14 cellular contexts compared by ENCODE assay signal in genomic region chr15:67480741-67481140, GRCh38. TPM values are rescaled to one million over a fixed set of nuclear protein-coding genes. Genes with fewer than 3 reads are reported as not detected.
DNase-seq lines count a peak whose midpoint lies in the region; ATAC-seq, FAIRE-seq and TF ChIP-seq lines count a peak whose summit lies in the region.
"Had no signal": no experiment of that assay in that cellular context is flagged by ENCODE, and none has a peak within 500 bp of the region (broad histone marks: within the 10 kb centered on the region; RNA-seq: fewer than 3 reads in every experiment).

No MANE protein-coding gene starts in this region.

- no peak overlapping the region for H3K4me2 ChIP-seq in IMR-90 (ENCODE audit: low read depth, low read length)
- H3K4me2 ChIP-seq: BLaER1 had no signal

- no peaks in the 10 kb centered on the region for H4K20me1 ChIP-seq in IMR-90 (ENCODE audit: insufficient read depth, low read length)
- H4K20me1 ChIP-seq: BLaER1 had no signal

- H3K27ac ChIP-seq in IMR-90 (ENCODE audit: insufficient read depth, low read length), result no peak overlapping the region
- H3K27ac ChIP-seq in adrenal gland, result no peak overlapping the region
- no peak overlapping the region for H3K27ac ChIP-seq in pancreas
- H3K27ac ChIP-seq: BLaER1 had no signal

- no peak overlapping the region for H4K91ac ChIP-seq in IMR-90 (ENCODE audit: insufficient read depth, low read depth, low read length)

- H2AK5ac ChIP-seq in IMR-90 (ENCODE audit: low read depth, low read length), result no peak overlapping the region

- no CpG with 5 or more reads among the region's 1 CpG for WGBS in IMR-90 (ENCODE audit: extremely low coverage in 2 of 2, insufficient read length in 1 of 2), 2 experiments
- 39 to 76% (median 59%) methylated on average over 1 of the region's 1 CpG for WGBS in adrenal gland, 4 donors
- 57 to 79% methylated on average over 1 of the region's 1 CpG for WGBS in pancreas, 2 donors

- TF ChIP-seq POLR2A in IMR-90 (IDR thresholded peaks at IDR 0.05; ENCODE audit: low read depth, low read length) (no peak), adrenal gland (IDR thresholded peaks at IDR 0.05) (no peak)

- dilution Hi-C loops in IMR-90 (cut with HindIII; ENCODE audit: low sequenced_read_pairs, unreplicated experiment), result no loop called here

- H3K23ac ChIP-seq in IMR-90 (ENCODE audit: low read depth, low read length), result no peak overlapping the region

- no peak overlapping the region for H4K5ac ChIP-seq in IMR-90 (ENCODE audit: low read depth, low read length)

- no peak overlapping the region for H3K4me3 Mint-ChIP-seq in endothelial cell (ENCODE audit: unreplicated experiment)
- H3K4me3 Mint-ChIP-seq: H9 had no signal

- no peak overlapping the region for H3K14ac ChIP-seq in IMR-90 (replicated peaks; ENCODE audit: low read depth, low read length)

- DNase-seq in BJ (ENCODE audit: low read depth), result peak; percentile 37
- peak; percentile 11 for DNase-seq in IMR-90
- DNase-seq in endothelial cell (ENCODE audit: low spot score), result no peak
- no peak for DNase-seq in adrenal gland
- DNase-seq in HUDEP-2 (lab: John Stamatoyannopoulos, UW; ENCODE audit: unreplicated experiment in 76 of 76), result no peak
- no peak for DNase-seq in pancreas
- DNase-seq: DMS53, GOT3, H9 had no signal

- intact Hi-C loops in IMR-90 (cut with micrococcal nuclease) (no loop called here), adrenal gland (cut with DNase I) (no loop called here), pancreas (cut with DNase I) (no loop called here)

- no peak overlapping the region for H2BK20ac ChIP-seq in IMR-90 (ENCODE audit: low read depth, low read length)

- no peak overlapping the region for H3K9ac ChIP-seq in IMR-90 (ENCODE audit: low read depth, low read length)
- H3K9ac ChIP-seq: BLaER1 had no signal

- H3K18ac ChIP-seq in IMR-90 (ENCODE audit: low read depth, low read length), result no peak overlapping the region

- in situ Hi-C loops in IMR-90 (cut with MboI; ENCODE audit: low sequenced_read_pairs), result no loop called here

- H3K27me3 ChIP-seq in BJ (ENCODE audit: control insufficient read depth, insufficient read depth, low read length), result no peaks in the 10 kb centered on the region
- peaks cover 6% of the 10 kb centered on the region; the same call in 1 of the 2 replicates for H3K27me3 ChIP-seq in IMR-90 (ENCODE audit: control insufficient read depth, insufficient read depth, low read length)
- H3K27me3 ChIP-seq in adrenal gland, result no peaks in the 10 kb centered on the region
- no peaks in the 10 kb centered on the region for H3K27me3 ChIP-seq in pancreas
- H3K27me3 ChIP-seq: BLaER1 had no signal

- POLR2A ChIA-PET in BJ (lab: Charles Lee) (no interaction called here), IMR-90 (lab: Charles Lee; ENCODE audit: unreplicated experiment) (no interaction called here)

- peaks cover 8% of the 10 kb centered on the region for H3K9me3 Mint-ChIP-seq in endothelial cell (ENCODE audit: unreplicated experiment)

- CTCF ChIA-PET in BJ (lab: Yijun Ruan, JAX) (no interaction called here), IMR-90 (lab: Yijun Ruan, JAX) (interaction anchor here (0.6 kb wide), 1 partner anchor 105 kb away, joined by 3 read pairs; no protein-coding TSS in a partner anchor)

- H2BK15ac ChIP-seq in IMR-90 (ENCODE audit: low read depth, low read length), result no peak overlapping the region

- no peaks in the 10 kb centered on the region for H3K9me3 ChIP-seq in IMR-90 (ENCODE audit: control insufficient read depth, insufficient read depth, low read length)
- no peaks in the 10 kb centered on the region for H3K9me3 ChIP-seq in adrenal gland (replicated peaks in 1 of 3)
- H3K9me3 ChIP-seq in pancreas, result no peaks in the 10 kb centered on the region
- H3K9me3 ChIP-seq: BLaER1 had no signal

- peaks cover 25% of the 10 kb centered on the region for H3K4me1 Mint-ChIP-seq in endothelial cell (ENCODE audit: unreplicated experiment)

- H3K27ac Mint-ChIP-seq in endothelial cell (ENCODE audit: unreplicated experiment), result peak overlapping the region; percentile 97
- H3K27ac Mint-ChIP-seq: H9 had no signal

- TF ChIP-seq CTCF in BJ (IDR thresholded peaks at IDR 0.05; ENCODE audit: insufficient read depth, low read depth, low read length) (no peak), IMR-90 (conservative IDR thresholded peaks at IDR 0.05; ENCODE audit: low read depth, low read length) (no peak), endothelial cell (IDR thresholded peaks at IDR 0.05; ENCODE audit: unreplicated experiment) (no peak), adrenal gland (IDR thresholded peaks at IDR 0.05) (no peak), pancreas (IDR thresholded peaks at IDR 0.05) (no peak)

- peaks cover 5% of the 10 kb centered on the region for H3K9me1 ChIP-seq in IMR-90 (ENCODE audit: insufficient read depth, low read length)

- H3K27me3 Mint-ChIP-seq in endothelial cell (ENCODE audit: unreplicated experiment), result peaks cover 1% of the 10 kb centered on the region

- H3K36me3 ChIP-seq in BJ (ENCODE audit: control insufficient read depth, insufficient read depth, low read length) (no peaks in the 10 kb centered on the region), IMR-90 (ENCODE audit: control insufficient read depth, insufficient read depth, low read length) (no peaks in the 10 kb centered on the region), adrenal gland (replicated peaks in 1 of 2) (no peaks in the 10 kb centered on the region), pancreas (no peaks in the 10 kb centered on the region)
- H3K36me3 ChIP-seq: BLaER1 had no signal

- TF ChIP-seq RAD21 in IMR-90 (IDR thresholded peaks at IDR 0.05; ENCODE audit: low read length), result no peak

- ATAC-seq in IMR-90 (ENCODE audit: low read depth) (no peak), pancreas (no peak), GM21390 (IDR thresholded peaks at IDR 0.05; ENCODE audit: unreplicated experiment) (no peak)
- ATAC-seq: GM12878, HepG2 had no signal

- no peak overlapping the region for H4K8ac ChIP-seq in IMR-90 (ENCODE audit: low read depth in 2 of 2, low read length in 2 of 2)

- no peak overlapping the region for H3K4ac ChIP-seq in IMR-90 (ENCODE audit: low read depth, low read length)

- BruUV-seq in IMR-90 (replicated peaks; lab: Mats Ljungman, UMichigan), result no TSS peak

- no peak for FAIRE-seq in pancreas (lab: Jason Lieb, UNC)
- FAIRE-seq: A204.1, GM12878, HepG2 had no signal

- no peaks in the 10 kb centered on the region for H3K79me1 ChIP-seq in IMR-90 (ENCODE audit: low read depth in 1 of 2, low read length in 2 of 2)

- no peaks in the 10 kb centered on the region for H3K36me3 Mint-ChIP-seq in endothelial cell (ENCODE audit: low read depth, unreplicated experiment)

- no peak overlapping the region for H2AK9ac ChIP-seq in IMR-90 (replicated peaks; ENCODE audit: low read depth, low read length, poor library complexity)

- no peak overlapping the region for H2AFZ ChIP-seq in IMR-90 (replicated peaks; ENCODE audit: low read length, poor library complexity)

- no peak overlapping the region for H3K56ac ChIP-seq in IMR-90 (ENCODE audit: extremely low read depth, insufficient read depth, low read length)

- no peak overlapping the region for H3K4me3 ChIP-seq in BJ (ENCODE audit: low read depth, low read length)
- no peak overlapping the region for H3K4me3 ChIP-seq in IMR-90 (ENCODE audit: insufficient read depth, low read depth, low read length)
- H3K4me3 ChIP-seq in adrenal gland, result no peak overlapping the region
- H3K4me3 ChIP-seq in pancreas, result no peak overlapping the region
- H3K4me3 ChIP-seq: BLaER1, GM12878 had no signal

- no peak overlapping the region for H2BK5ac ChIP-seq in IMR-90 (ENCODE audit: low read depth, low read length, poor library complexity, severe bottlenecking)

- H2BK120ac ChIP-seq in IMR-90 (ENCODE audit: low read depth, low read length), result no peak overlapping the region

- peaks cover 3% of the 10 kb centered on the region; the same call in 1 of the 2 replicates for H3K4me1 ChIP-seq in IMR-90 (ENCODE audit: control insufficient read depth, insufficient read depth, low read length)
- H3K4me1 ChIP-seq in adrenal gland (replicated peaks in 1 of 2), result no peaks in the 10 kb centered on the region
- H3K4me1 ChIP-seq in pancreas, result no peaks in the 10 kb centered on the region
- H3K4me1 ChIP-seq: BLaER1 had no signal

TF ChIP-seq in IMR-90, 13 proteins besides CTCF, POLR2A, EP300 and RAD21 (continues in another document):
- no peak for TF ChIP-seq FOS (IDR thresholded peaks at IDR 0.05; ENCODE audit: low read depth, low read length)
- TF ChIP-seq USF2 (IDR thresholded peaks at IDR 0.05; ENCODE audit: low read depth, low read length), result no peak
- TF ChIP-seq SMC3 (IDR thresholded peaks at IDR 0.05; ENCODE audit: low read depth, low read length), result no peak
- no peak for TF ChIP-seq CEBPB (IDR thresholded peaks at IDR 0.05; ENCODE audit: low read depth, low read length)
- no peak for TF ChIP-seq CHD1 (IDR thresholded peaks at IDR 0.05; ENCODE audit: low read depth, low read length)
- no peak for TF ChIP-seq MAZ (IDR thresholded peaks at IDR 0.05; ENCODE audit: borderline replicate concordance, low read depth, low read length)
- TF ChIP-seq MXI1 (IDR thresholded peaks at IDR 0.05; ENCODE audit: borderline replicate concordance, low read depth, low read length), result no peak
- TF ChIP-seq RFX5 (IDR thresholded peaks at IDR 0.05; ENCODE audit: low read depth, low read length), result no peak
- TF ChIP-seq MAFK (IDR thresholded peaks at IDR 0.05; ENCODE audit: low read depth, low read length), result no peak
- TF ChIP-seq NFE2L2 (IDR thresholded peaks at IDR 0.05; ENCODE audit: low read depth, low read length), result no peak
- TF ChIP-seq RCOR1 (IDR thresholded peaks at IDR 0.05; ENCODE audit: insufficient replicate concordance, low read length), result no peak
- TF ChIP-seq BHLHE40 (IDR thresholded peaks at IDR 0.05; ENCODE audit: low read depth, low read length), result no peak

RNA-seq across cellular contexts. Expression of gene C15orf61, which starts 40.2 kb away (rescaled TPM):
- 2.3 and 3.1 TPM in 2 replicates for polyA plus RNA-seq in BJ (2011; rRNA removed)
- 1.5 and 2.1 TPM in 2 replicates for polyA minus RNA-seq in BJ (2011; rRNA and poly(A)+ RNA removed)
- total RNA-seq in IMR-90 (2012; rRNA removed), result 1.4 and 1.7 TPM in 2 replicates
- polyA plus RNA-seq in IMR-90 (2012; rRNA removed), result 2.5 TPM in 2 replicates
- 1.4 and 3.2 TPM in 2 replicates for polyA plus RNA-seq in IMR-90 (2012; cell fraction: cytosol; rRNA removed)
- polyA plus RNA-seq in IMR-90 (2012; cell fraction: nucleus; rRNA removed; ENCODE audit: low replicate concordance), result 1.8 and 1.9 TPM in 2 replicates
- total RNA-seq in endothelial cell (ENCODE audit: unreplicated experiment), result 4.5 TPM
- total RNA-seq in adrenal gland, result 1 to 10 TPM; 1.2 to 8.3 (median 5.4) TPM
- polyA plus RNA-seq in adrenal gland, result 1 to 10 TPM; 2.5 to 4.4 (median 4.0) TPM
- total RNA-seq in pancreas, result 1 to 10 TPM; 2.6 to 5.2 (median 3.3) TPM
- 1 to 10 TPM; 1.7 to 2.8 TPM for polyA plus RNA-seq in pancreas

Comparison
In these comparisons a context has a peak if more than half of its experiments do, and no peak if none do; other contexts are left out.
1. DNase-seq: peak in BJ (single experiment) and IMR-90 (single experiment); none in endothelial cell (single experiment), adrenal gland (0 of 7), HUDEP-2 (0 of 76) and pancreas (0 of 6).